ENCODE assay signal across 17 cellular contexts in genomic region chr4:38155589-38156294, GRCh38.
DNase-seq lines count a peak whose midpoint lies in the region; ATAC-seq and TF ChIP-seq lines count a peak whose summit lies in the region.
"Had no signal": no experiment of that assay in that cellular context is flagged by ENCODE, and none has a peak within 500 bp of the region (broad histone marks: within the 10 kb centered on the region; RNA-seq: fewer than 3 reads in every experiment).

No MANE protein-coding gene starts in this region.

- H3K79me1 ChIP-seq in mesendoderm (ENCODE audit: low read length): no peaks in the 10 kb centered on the region

- H4K8ac ChIP-seq in mesendoderm (ENCODE audit: low read depth, low read length): no peak overlapping the region

- H3K27ac Mint-ChIP-seq in T-helper 1 cell treated with Interleukin-12 subunit alpha and Interleukin-12 subunit beta and Interleukin-4 antibody, amounts not matched to agents 30 μg/mL and 1 μg/mL, for 36 hours: peak overlapping the region; percentile 45
- peak overlapping the region in 4 of 9 donors; percentile 0 to 71 (median 52) for H3K27ac Mint-ChIP-seq in naive thymus-derived CD4-positive, alpha-beta T cell
- no peak overlapping the region for H3K27ac Mint-ChIP-seq in mesothelial cell of epicardium
- H3K27ac Mint-ChIP-seq: stimulated activated naive CD8-positive, alpha-beta T cell treated with anti-CD3 and anti-CD28 coated beads, Interleukin-15, amount 100 ng/mL, for 72 hours had no signal

- no peak overlapping the region for H3K18ac ChIP-seq in mesendoderm (ENCODE audit: low read length)

- no peaks in the 10 kb centered on the region for H3K36me3 ChIP-seq in fibroblast of lung (ENCODE audit: control insufficient read depth, insufficient read depth, low read length)
- no peaks in the 10 kb centered on the region for H3K36me3 ChIP-seq in naive thymus-derived CD4-positive, alpha-beta T cell (ENCODE audit: control insufficient read depth in 2 of 3, insufficient read depth in 3 of 3, low read length in 3 of 3)
- no peaks in the 10 kb centered on the region for H3K36me3 ChIP-seq in mesendoderm (ENCODE audit: control insufficient read depth, insufficient read depth, low read length)

- TF ChIP-seq CTCF in fibroblast of lung (conservative IDR thresholded peaks at IDR 0.05 in 1 of 2, IDR thresholded peaks at IDR 0.05 in 1 of 2; ENCODE audit: low read depth in 1 of 2, low read length in 2 of 2) (no peak), mesothelial cell of epicardium (IDR thresholded peaks at IDR 0.05; ENCODE audit: unreplicated experiment) (no peak)

- H3K27me3 Mint-ChIP-seq in T-helper 1 cell treated with Interleukin-12 subunit alpha and Interleukin-12 subunit beta and Interleukin-4 antibody, amounts not matched to agents 30 μg/mL and 1 μg/mL, for 36 hours (ENCODE audit: low read depth): no peaks in the 10 kb centered on the region
- H3K27me3 Mint-ChIP-seq in naive thymus-derived CD4-positive, alpha-beta T cell: peaks cover 0 to 15% (median 0%) of the 10 kb centered on the region in 5 donors
- H3K27me3 Mint-ChIP-seq in mesothelial cell of epicardium (ENCODE audit: low read depth): peaks cover 21% of the 10 kb centered on the region

- H3K4ac ChIP-seq in mesendoderm (ENCODE audit: low read depth, low read length): no peak overlapping the region

- CTCF ChIA-PET in naive thymus-derived CD4-positive, alpha-beta T cell (lab: Charles Lee): interaction anchor here (0.7 to 1.4 kb wide), 2 partner anchors 18 to 23 kb away, joined by 4 read pairs; no protein-coding TSS in a partner anchor

- peaks cover 41% of the 10 kb centered on the region for H3K4me1 Mint-ChIP-seq in T-helper 1 cell treated with Interleukin-12 subunit alpha and Interleukin-12 subunit beta and Interleukin-4 antibody, amounts not matched to agents 30 μg/mL and 1 μg/mL, for 36 hours (ENCODE audit: low read depth)
- peaks cover 26 to 72% (median 56%) of the 10 kb centered on the region in 7 donors for H3K4me1 Mint-ChIP-seq in naive thymus-derived CD4-positive, alpha-beta T cell
- H3K4me1 Mint-ChIP-seq in mesothelial cell of epicardium: peaks cover 28% of the 10 kb centered on the region

- no peak overlapping the region for H2BK120ac ChIP-seq in mesendoderm (ENCODE audit: low read depth, low read length)

- no peak overlapping the region for H3K4me3 ChIP-seq in fibroblast of lung (replicated peaks in 1 of 4; ENCODE audit: control extremely low read depth in 1 of 4, insufficient read depth in 1 of 4, low read depth in 3 of 4, low read length in 4 of 4)
- H3K4me3 ChIP-seq in naive thymus-derived CD4-positive, alpha-beta T cell (ENCODE audit: low read length): no peak overlapping the region
- H3K4me3 ChIP-seq in mesendoderm (ENCODE audit: low read length): no peak overlapping the region

- no peak overlapping the region for H3K56ac ChIP-seq in mesendoderm (ENCODE audit: low read length)

- POLR2A ChIA-PET in naive thymus-derived CD4-positive, alpha-beta T cell (lab: Charles Lee): interaction anchor here (0.8 to 2.0 kb wide), 2 partner anchors 11 to 12 kb away, joined by 4 read pairs; no protein-coding TSS in a partner anchor

- no peak overlapping the region for H3K9ac ChIP-seq in fibroblast of lung (ENCODE audit: insufficient read depth, low read length)
- H3K9ac ChIP-seq in mesendoderm (ENCODE audit: low read length): no peak overlapping the region

- peaks cover 10% of the 10 kb centered on the region for H3K36me3 Mint-ChIP-seq in T-helper 1 cell treated with Interleukin-12 subunit alpha and Interleukin-12 subunit beta and Interleukin-4 antibody, amounts not matched to agents 30 μg/mL and 1 μg/mL, for 36 hours (ENCODE audit: low read depth)
- H3K36me3 Mint-ChIP-seq in naive thymus-derived CD4-positive, alpha-beta T cell: peaks cover 0 to 1% (median 0%) of the 10 kb centered on the region in 5 donors
- no peaks in the 10 kb centered on the region for H3K36me3 Mint-ChIP-seq in mesothelial cell of epicardium

- no peak overlapping the region for H3K23ac ChIP-seq in mesendoderm (ENCODE audit: low read length)

- no peaks in the 10 kb centered on the region for H3K79me2 ChIP-seq in fibroblast of lung (ENCODE audit: control insufficient read depth, insufficient read depth, low read length)
- no peaks in the 10 kb centered on the region for H3K79me2 ChIP-seq in mesendoderm (ENCODE audit: control insufficient read depth, insufficient read depth, low read length)

- peaks cover 6% of the 10 kb centered on the region for H3K4me1 ChIP-seq in fibroblast of lung (ENCODE audit: control insufficient read depth, extremely low read depth, insufficient read depth, low read length)
- H3K4me1 ChIP-seq in naive thymus-derived CD4-positive, alpha-beta T cell (ENCODE audit: control insufficient read depth in 2 of 2, insufficient read depth in 2 of 2, low read length in 2 of 2): peaks cover 14 to 28% of the 10 kb centered on the region in 2 donors
- H3K4me1 ChIP-seq in mesendoderm (ENCODE audit: control insufficient read depth, low read depth, low read length): no peaks in the 10 kb centered on the region
- H3K4me1 ChIP-seq: Caco-2 had no signal

- no CpG with 5 or more reads among the region's 7 CpGs for WGBS in mesendoderm (ENCODE audit: extremely low coverage, insufficient coverage, low lambda C conversion rate)

- H4K20me1 ChIP-seq in fibroblast of lung (ENCODE audit: control insufficient read depth, extremely low read depth, insufficient read depth, low read length): no peaks in the 10 kb centered on the region

- H4K5ac ChIP-seq in mesendoderm (ENCODE audit: low read length): no peak overlapping the region

- H2AK5ac ChIP-seq in mesendoderm (ENCODE audit: low read length): no peak overlapping the region

- no peaks in the 10 kb centered on the region for H3K9me3 Mint-ChIP-seq in T-helper 1 cell treated with Interleukin-12 subunit alpha and Interleukin-12 subunit beta and Interleukin-4 antibody, amounts not matched to agents 30 μg/mL and 1 μg/mL, for 36 hours
- H3K9me3 Mint-ChIP-seq in naive thymus-derived CD4-positive, alpha-beta T cell: peaks cover 0 to 3% (median 0%) of the 10 kb centered on the region in 11 donors
- H3K9me3 Mint-ChIP-seq in mesothelial cell of epicardium: no peaks in the 10 kb centered on the region
- H3K9me3 Mint-ChIP-seq: H9 had no signal

- H2BK5ac ChIP-seq in mesendoderm (ENCODE audit: low read length): no peak overlapping the region

- no peak for ATAC-seq in naive thymus-derived CD4-positive, alpha-beta T cell
- ATAC-seq: Panc1; stimulated activated naive CD8-positive, alpha-beta T cell treated with anti-CD3 and anti-CD28 coated beads, Interleukin-15, amount 100 ng/mL, for 72 hours had no signal

- peak overlapping the region; percentile 26 for H3K27ac ChIP-seq in fibroblast of lung (ENCODE audit: insufficient read depth, low read length)
- no peak overlapping the region for H3K27ac ChIP-seq in naive thymus-derived CD4-positive, alpha-beta T cell (ENCODE audit: low read depth, low read length)
- H3K27ac ChIP-seq in mesendoderm (ENCODE audit: low read depth, low read length): no peak overlapping the region

- no peaks in the 10 kb centered on the region for H3K9me3 ChIP-seq in fibroblast of lung (ENCODE audit: control insufficient read depth, insufficient read depth, low read depth, low read length)
- H3K9me3 ChIP-seq in naive thymus-derived CD4-positive, alpha-beta T cell (ENCODE audit: control insufficient read depth in 2 of 3, low read length in 3 of 3): no peaks in the 10 kb centered on the region
- H3K9me3 ChIP-seq: Caco-2 had no signal

- intact Hi-C loops in naive thymus-derived CD4-positive, alpha-beta T cell (cut with micrococcal nuclease): loop anchor here in 1 of 2 donors (1.0 to 10.0 kb wide), 2 partner anchors 24 to 1029 kb away; partner anchors contain the start of gene WDR19

- H3K4me2 ChIP-seq in fibroblast of lung (ENCODE audit: extremely low read depth, insufficient read depth, low read length) (no peak overlapping the region), mesendoderm (ENCODE audit: low read length) (no peak overlapping the region)

- H3K27me3 ChIP-seq in fibroblast of lung (ENCODE audit: control insufficient read depth, insufficient read depth, low read length): no peaks in the 10 kb centered on the region
- no peaks in the 10 kb centered on the region for H3K27me3 ChIP-seq in naive thymus-derived CD4-positive, alpha-beta T cell (ENCODE audit: control insufficient read depth in 2 of 2, insufficient read depth in 2 of 2, low read length in 2 of 2)
- H3K27me3 ChIP-seq in mesendoderm (ENCODE audit: insufficient read depth, low read length, poor library complexity): no peaks in the 10 kb centered on the region

- DNase-seq in T-helper 1 cell (no peak), NCI-H69 (lab: John Stamatoyannopoulos, UW) (peak; percentile 38), fibroblast of lung (ENCODE audit: low read depth in 2 of 2) (peak in 1 of 2 donors; percentile 37), mesothelial cell of epicardium (ENCODE audit: low spot score in 2 of 2, unreplicated experiment in 2 of 2) (no peak), mesendoderm (no peak), NCI-H2227 treated with DMSO at 0.1 percent for 48 hours (lab: John Stamatoyannopoulos, UW) (no peak)
- DNase-seq in naive thymus-derived CD4-positive, alpha-beta T cell: no peak
- DNase-seq: activated CD4-positive, alpha-beta T cell treated with anti-CD3 and anti-CD28 coated beads for 48 hours; Caco-2; H9; hypothalamus; NCI-H1694 treated with DMSO at 0.1 percent for 48 hours; NCI-H524; nucleus accumbens; stimulated activated naive CD8-positive, alpha-beta T cell treated with anti-CD3 and anti-CD28 coated beads, Interleukin-15, amount 100 ng/mL, for 72 hours had no signal

- no peak overlapping the region for H3K4me3 Mint-ChIP-seq in T-helper 1 cell treated with Interleukin-12 subunit alpha and Interleukin-12 subunit beta and Interleukin-4 antibody, amounts not matched to agents 30 μg/mL and 1 μg/mL, for 36 hours
- H3K4me3 Mint-ChIP-seq in naive thymus-derived CD4-positive, alpha-beta T cell: peak overlapping the region in 8 of 10 donors; percentile 33 to 78 (median 54)
- H3K4me3 Mint-ChIP-seq in mesothelial cell of epicardium: no peak overlapping the region
- H3K4me3 Mint-ChIP-seq: H9 had no signal

- H2AFZ ChIP-seq in fibroblast of lung (ENCODE audit: low read length): no peak overlapping the region

- H2BK15ac ChIP-seq in mesendoderm (replicated peaks; ENCODE audit: low read depth): no peak overlapping the region

Comparison
In these comparisons a context has a peak if more than half of its experiments do, and no peak if none do; other contexts are left out.
1. H3K4me3 Mint-ChIP-seq: peak in naive thymus-derived CD4-positive, alpha-beta T cell (8 of 10); none in T-helper 1 cell treated with Interleukin-12 subunit alpha and Interleukin-12 subunit beta and Interleukin-4 antibody, amounts not matched to agents 30 μg/mL and 1 μg/mL, for 36 hours (single experiment) and mesothelial cell of epicardium (single experiment).